In genomic region chr2:244547-244946, GRCh38 we compare ENCODE assay signal across 20 cellular contexts. TPM values are rescaled to one million over a fixed set of nuclear protein-coding genes. Genes with fewer than 3 reads are reported as not detected.
DNase-seq lines count a peak whose midpoint lies in the region; ATAC-seq, FAIRE-seq and TF ChIP-seq lines count a peak whose summit lies in the region.
"Had no signal": no experiment of that assay in that cellular context is flagged by ENCODE, and none has a peak within 500 bp of the region (broad histone marks: within the 10 kb centered on the region; RNA-seq: fewer than 3 reads in every experiment).

No MANE protein-coding gene starts in this region.

- TF ChIP-seq CTCF in natural killer cell (IDR thresholded peaks at IDR 0.05), result no peak

- ATAC-seq in natural killer cell (peak in 2 of 3 donors; percentile 27 to 40), HG03280 (IDR thresholded peaks at IDR 0.05; ENCODE audit: unreplicated experiment) (no peak)
- ATAC-seq: A549; CD8-positive, alpha-beta T cell had no signal

- no peak for DNase-seq in T-helper 2 cell treated with Interferon-gamma antibody and Interleukin-4, amounts not matched to agents 5 μg/mL and 100 μg/mL, for 36 hours (ENCODE audit: low spot score)
- DNase-seq in T-helper 2 cell (no peak), HTR-8/SVneo (ENCODE audit: insufficient read length, low spot score) (no peak), natural killer cell (no peak), dedifferentiated amniotic fluid mesenchymal stem cell (ENCODE audit: extremely low spot score) (no peak)
- DNase-seq: AML-193; Caco-2; Calu3; CD4-positive, alpha-beta T cell; CD8-positive, alpha-beta T cell; DMS79 treated with DMSO at 0.1 percent for 48 hours; GF-D8 had no signal

- no peak overlapping the region for H3K4me3 Mint-ChIP-seq in T-helper 2 cell treated with Interferon-gamma antibody and Interleukin-4, amounts not matched to agents 5 μg/mL and 100 μg/mL, for 36 hours
- H3K4me3 Mint-ChIP-seq in natural killer cell, result no peak overlapping the region
- H3K4me3 Mint-ChIP-seq: B cell; CD4-positive, alpha-beta T cell; CD8-positive, alpha-beta T cell had no signal

- no peaks in the 10 kb centered on the region for H3K27me3 Mint-ChIP-seq in T-helper 2 cell treated with Interferon-gamma antibody and Interleukin-4, amounts not matched to agents 5 μg/mL and 100 μg/mL, for 36 hours (ENCODE audit: low read depth)
- H3K27me3 Mint-ChIP-seq in natural killer cell (ENCODE audit: low read depth in 2 of 2), result no peaks in the 10 kb centered on the region
- H3K27me3 Mint-ChIP-seq: B cell; CD4-positive, alpha-beta T cell had no signal

- H3K27ac Mint-ChIP-seq in T-helper 2 cell treated with Interferon-gamma antibody and Interleukin-4, amounts not matched to agents 5 μg/mL and 100 μg/mL, for 36 hours, result peak overlapping the region; percentile 59
- H3K27ac Mint-ChIP-seq in natural killer cell, result peak overlapping the region; percentile 25 to 29
- H3K27ac Mint-ChIP-seq: B cell; CD4-positive, alpha-beta T cell; CD8-positive, alpha-beta T cell had no signal

- intact Hi-C loops in natural killer cell (cut with micrococcal nuclease), result no loop called here

- H3K4me1 Mint-ChIP-seq in T-helper 2 cell treated with Interferon-gamma antibody and Interleukin-4, amounts not matched to agents 5 μg/mL and 100 μg/mL, for 36 hours (ENCODE audit: low read depth), result peaks cover 3% of the 10 kb centered on the region
- H3K4me1 Mint-ChIP-seq in natural killer cell, result peaks cover 29 to 32% of the 10 kb centered on the region in 2 donors

- FAIRE-seq in HTR-8/SVneo (lab: Jason Lieb, UNC), result peak; percentile 9
- FAIRE-seq: A549, D721Med, G401.6, GM12891, GM19239 had no signal

- peaks cover 27% of the 10 kb centered on the region for H3K36me3 Mint-ChIP-seq in T-helper 2 cell treated with Interferon-gamma antibody and Interleukin-4, amounts not matched to agents 5 μg/mL and 100 μg/mL, for 36 hours (ENCODE audit: low read depth)
- H3K36me3 Mint-ChIP-seq in natural killer cell, result peaks cover 36% of the 10 kb centered on the region

- H3K9me3 Mint-ChIP-seq in T-helper 2 cell treated with Interferon-gamma antibody and Interleukin-4, amounts not matched to agents 5 μg/mL and 100 μg/mL, for 36 hours, result peaks cover 9% of the 10 kb centered on the region
- H3K9me3 Mint-ChIP-seq in natural killer cell, result peaks cover 0 to 3% of the 10 kb centered on the region in 2 donors

RNA-seq across cellular contexts. Expression of gene SH3YL1, which starts 19.3 kb away (rescaled TPM):
- total RNA-seq in natural killer cell, result 10 to 100 TPM; 28.3 to 42.2 (median 32.3) TPM

RNA-seq across cellular contexts. Expression of gene ACP1, which starts 20.2 kb away (rescaled TPM):
- total RNA-seq in natural killer cell, result 100 to 1,000 TPM in 2 of 3 donors, 10 to 100 TPM in 1; 87.2 to 104 (median 102) TPM

RNA-seq across cellular contexts. Expression of gene ALKAL2, which starts 43.3 kb away (rescaled TPM):
- 1 to 10 TPM; 1.1 to 2.0 (median 1.7) TPM for total RNA-seq in natural killer cell
- total RNA-seq: A172; Caco-2; Calu3; CD4-positive, alpha-beta T cell had no signal
